21 cellular contexts compared by ENCODE assay signal in the genomic region with DNA sequence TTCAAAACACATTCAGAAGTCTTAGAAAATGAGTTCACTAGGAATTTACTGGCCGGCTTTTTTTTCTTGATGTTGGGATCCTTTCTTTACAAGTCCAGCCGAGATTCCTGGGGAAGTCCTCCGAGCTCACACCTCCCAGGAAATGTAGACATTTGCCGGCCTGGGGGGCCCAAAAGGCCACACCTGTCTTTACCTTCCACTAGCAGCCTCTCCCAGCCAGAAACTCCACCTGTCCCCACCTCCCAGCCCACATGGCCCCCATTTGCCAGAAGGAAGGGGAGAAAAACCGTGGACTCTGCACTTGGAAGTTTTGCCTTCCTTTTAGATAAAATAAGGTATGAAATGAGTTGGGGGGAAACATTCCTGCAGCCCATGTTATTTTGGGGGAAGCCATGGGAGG. TPM values are rescaled to one million over a fixed set of nuclear protein-coding genes. Genes with fewer than 3 reads are reported as not detected.
A peak's percentile ranks its signal among the peaks of the same experiment; 100 is the strongest.
DNase-seq lines count a peak whose midpoint lies in the region; ATAC-seq and TF ChIP-seq lines count a peak whose summit lies in the region.
"Had no signal": no experiment of that assay in that cellular context is flagged by ENCODE, and none has a peak within 500 bp of the region (broad histone marks: within the 10 kb centered on the region; RNA-seq: fewer than 3 reads in every experiment).

No MANE protein-coding gene starts in this region.

- H3K27me3 ChIP-seq in Caco-2 (replicated peaks; ENCODE audit: control insufficient read depth, insufficient read depth, low read length) (no peaks in the 10 kb centered on the region), endodermal cell (ENCODE audit: control insufficient read depth, insufficient read depth, low read length, poor library complexity, severe bottlenecking) (peaks cover 15% of the 10 kb centered on the region), neuronal stem cell (ENCODE audit: control insufficient read depth in 3 of 3, insufficient read depth in 3 of 3, low read depth in 1 of 3, low read length in 3 of 3) (peaks cover 0 to 4% (median 0%) of the 10 kb centered on the region in 3 experiments), heart left ventricle (peaks cover 0 to 65% (median 11%) of the 10 kb centered on the region in 9 donors)
- H3K27me3 ChIP-seq: BLaER1 treated with 17β-estradiol and CSF1 and Interleukin-3, amounts not matched to agents 10 nM and 100 nM had no signal

- no peak overlapping the region for H2BK5ac ChIP-seq in neuronal stem cell (ENCODE audit: low read length)

- CTCF ChIA-PET in Caco-2 (lab: Charles Lee): no interaction called here

- H3K27ac Mint-ChIP-seq in Caco-2 (ENCODE audit: unreplicated experiment) (peak overlapping the region; percentile 36), endodermal cell (no peak overlapping the region)
- H3K27ac Mint-ChIP-seq: CD4-positive, alpha-beta memory T cell had no signal

- H3K4me3 ChIP-seq in Caco-2 (ENCODE audit: low read depth, low read length): no peak overlapping the region
- no peak overlapping the region for H3K4me3 ChIP-seq in endodermal cell (ENCODE audit: low read length)
- H3K4me3 ChIP-seq in neuronal stem cell (ENCODE audit: low read length in 2 of 2): no peak overlapping the region
- no peak overlapping the region for H3K4me3 ChIP-seq in heart left ventricle
- H3K4me3 ChIP-seq: A549; BLaER1 treated with 17β-estradiol and CSF1 and Interleukin-3, amounts not matched to agents 10 nM and 100 nM; GM23248 had no signal

- H3K23ac ChIP-seq in neuronal stem cell (ENCODE audit: low read depth, low read length, poor library complexity): no peak overlapping the region

- TF ChIP-seq CTCF in Caco-2 (IDR thresholded peaks at IDR 0.05; ENCODE audit: insufficient read depth in 1 of 2, low read depth in 1 of 2, low read length in 1 of 2, severe bottlenecking in 1 of 2, unreplicated experiment in 1 of 2) (no peak), endodermal cell (conservative IDR thresholded peaks at IDR 0.05) (no peak), heart left ventricle (IDR thresholded peaks at IDR 0.05) (no peak)

- H3K36me3 Mint-ChIP-seq in Caco-2 (ENCODE audit: insufficient read depth, unreplicated experiment): no peaks in the 10 kb centered on the region
- no peaks in the 10 kb centered on the region for H3K36me3 Mint-ChIP-seq in endodermal cell (ENCODE audit: low read depth)
- H3K36me3 Mint-ChIP-seq: CD4-positive, alpha-beta memory T cell had no signal

- intact Hi-C loops in Caco-2 (cut with micrococcal nuclease; ENCODE audit: unreplicated experiment) (no loop called here), heart left ventricle (cut with DNase I) (no loop called here)

- no peak overlapping the region for H2AFZ ChIP-seq in neuronal stem cell (ENCODE audit: low read length)
- H2AFZ ChIP-seq: GM23248 had no signal

- ATAC-seq in heart left ventricle: no peak
- ATAC-seq: A549, HCT116 had no signal

- H3K4me1 Mint-ChIP-seq in Caco-2 (ENCODE audit: low read depth, unreplicated experiment) (peaks cover 31% of the 10 kb centered on the region), endodermal cell (peaks cover 4% of the 10 kb centered on the region)
- H3K4me1 Mint-ChIP-seq: CD4-positive, alpha-beta memory T cell had no signal

- DNase-seq in Caco-2: no peak
- DNase-seq in NCI-H69 (lab: John Stamatoyannopoulos, UW): peak; percentile 41
- peak; percentile 11 for DNase-seq in endodermal cell
- no peak for DNase-seq in neuronal stem cell (ENCODE audit: low spot score)
- no peak for DNase-seq in superior temporal gyrus (ENCODE audit: extremely low spot score)
- DNase-seq in NCI-H2171 treated with DMSO at 0.1 percent for 48 hours (lab: John Stamatoyannopoulos, UW): no peak
- no peak for DNase-seq in heart left ventricle
- DNase-seq: 8988T; ACHN; AML-193; BE2C; CD4-positive, alpha-beta memory T cell; COR-L47; DMS153; DND-41; GM23248; H7 had no signal

- WGBS in endodermal cell (ENCODE audit: insufficient coverage in 1 of 2, insufficient read length in 1 of 2), 2 experiments: 87 to 100% methylated on average over 2 to 5 of the region's 5 CpGs
- no CpG with 5 or more reads among the region's 5 CpGs for WGBS in neuronal stem cell (ENCODE audit: extremely low coverage in 2 of 2, insufficient read length in 2 of 2, insufficient replicate concordance in 1 of 2), 2 donors
- WGBS in heart left ventricle, 4 donors: 61 to 65% (median 63%) methylated on average over 5 of the region's 5 CpGs

- TF ChIP-seq POLR2A in heart left ventricle (IDR thresholded peaks at IDR 0.05): no peak

- H3K4me2 ChIP-seq in neuronal stem cell (ENCODE audit: insufficient read depth, low read length, poor library complexity, severe bottlenecking): no peak overlapping the region
- H3K4me2 ChIP-seq: A549; BLaER1 treated with 17β-estradiol and CSF1 and Interleukin-3, amounts not matched to agents 10 nM and 100 nM had no signal

- H3K4me3 Mint-ChIP-seq in Caco-2 (ENCODE audit: unreplicated experiment) (no peak overlapping the region), endodermal cell (no peak overlapping the region)
- H3K4me3 Mint-ChIP-seq: CD4-positive, alpha-beta memory T cell had no signal

- no peak overlapping the region for H4K8ac ChIP-seq in neuronal stem cell (ENCODE audit: low read depth, low read length)

- H3K4me1 ChIP-seq in Caco-2: peaks cover 49% of the 10 kb centered on the region
- H3K4me1 ChIP-seq in endodermal cell (ENCODE audit: control insufficient read depth, insufficient read depth, low read length): no peaks in the 10 kb centered on the region
- peaks cover 0 to 5% of the 10 kb centered on the region in 2 donors for H3K4me1 ChIP-seq in neuronal stem cell (ENCODE audit: control insufficient read depth in 2 of 2, insufficient read depth in 1 of 2, low read depth in 1 of 2, low read length in 2 of 2)
- H3K4me1 ChIP-seq in heart left ventricle: no peaks in the 10 kb centered on the region
- H3K4me1 ChIP-seq: A549; BE2C; BLaER1 treated with 17β-estradiol and CSF1 and Interleukin-3, amounts not matched to agents 10 nM and 100 nM had no signal

- no peak overlapping the region for H2BK12ac ChIP-seq in neuronal stem cell (ENCODE audit: low read length)

- POLR2A ChIA-PET in Caco-2 (lab: Charles Lee): no interaction called here

- peak overlapping the region; percentile 14 for H2BK120ac ChIP-seq in neuronal stem cell (ENCODE audit: low read depth, low read length)

- no peak overlapping the region for H2AK5ac ChIP-seq in neuronal stem cell (ENCODE audit: low read depth, low read length)

- H3K4ac ChIP-seq in neuronal stem cell (ENCODE audit: low read length): no peak overlapping the region

- H3K14ac ChIP-seq in neuronal stem cell (ENCODE audit: low read length): no peak overlapping the region

- no peaks in the 10 kb centered on the region for H3K79me1 ChIP-seq in neuronal stem cell (ENCODE audit: low read depth, low read length)

- H3K9ac ChIP-seq in endodermal cell (ENCODE audit: extremely low read depth, low read length, poor library complexity, severe bottlenecking) (no peak overlapping the region), neuronal stem cell (ENCODE audit: low read depth, low read length, poor library complexity) (no peak overlapping the region)
- H3K9ac ChIP-seq: BLaER1 treated with 17β-estradiol and CSF1 and Interleukin-3, amounts not matched to agents 10 nM and 100 nM; GM23248 had no signal

- H3K27ac ChIP-seq in endodermal cell (ENCODE audit: low read depth, low read length): no peak overlapping the region
- no peak overlapping the region for H3K27ac ChIP-seq in neuronal stem cell (replicated peaks; ENCODE audit: low read length)
- H3K27ac ChIP-seq in heart left ventricle: no peak overlapping the region
- H3K27ac ChIP-seq: A549; BLaER1 treated with 17β-estradiol and CSF1 and Interleukin-3, amounts not matched to agents 10 nM and 100 nM; GM23248 had no signal

- H3K9me3 ChIP-seq in Caco-2 (no peaks in the 10 kb centered on the region), endodermal cell (ENCODE audit: control insufficient read depth, low read length) (no peaks in the 10 kb centered on the region), neuronal stem cell (replicated peaks in 1 of 2; ENCODE audit: control insufficient read depth in 2 of 2, insufficient read depth in 1 of 2, low read depth in 1 of 2, low read length in 2 of 2) (peaks cover 0 to 1% of the 10 kb centered on the region in 2 donors), heart left ventricle (no peaks in the 10 kb centered on the region)
- H3K9me3 ChIP-seq: A549; BE2C; BLaER1 treated with 17β-estradiol and CSF1 and Interleukin-3, amounts not matched to agents 10 nM and 100 nM had no signal

- no peak overlapping the region for H2BK15ac ChIP-seq in neuronal stem cell (ENCODE audit: low read length)

- H4K91ac ChIP-seq in neuronal stem cell (ENCODE audit: low read depth, low read length, poor library complexity): no peak overlapping the region

- H3K9me3 Mint-ChIP-seq in Caco-2 (ENCODE audit: unreplicated experiment): peaks cover 7% of the 10 kb centered on the region
- no peaks in the 10 kb centered on the region for H3K9me3 Mint-ChIP-seq in endodermal cell

- BruUV-seq in Caco-2 (replicated peaks; lab: Mats Ljungman, UMichigan): no TSS peak

- H3K36me3 ChIP-seq in Caco-2 (ENCODE audit: control insufficient read depth, insufficient read depth, low read length) (no peaks in the 10 kb centered on the region), endodermal cell (ENCODE audit: control insufficient read depth, insufficient read depth, low read length) (no peaks in the 10 kb centered on the region), neuronal stem cell (replicated peaks in 1 of 2; ENCODE audit: control insufficient read depth in 2 of 2, insufficient read depth in 2 of 2, low read length in 2 of 2) (no peaks in the 10 kb centered on the region), heart left ventricle (no peaks in the 10 kb centered on the region)
- H3K36me3 ChIP-seq: BE2C; BLaER1 treated with 17β-estradiol and CSF1 and Interleukin-3, amounts not matched to agents 10 nM and 100 nM had no signal

- H3K27me3 Mint-ChIP-seq in Caco-2 (ENCODE audit: insufficient read depth, unreplicated experiment) (no peaks in the 10 kb centered on the region), endodermal cell (ENCODE audit: insufficient read depth) (peaks cover 41% of the 10 kb centered on the region)

- H3K18ac ChIP-seq in neuronal stem cell (ENCODE audit: low read length): no peak overlapping the region

RNA-seq across cellular contexts. Expression of a gene that starts 27.6 kb away (rescaled TPM):
- total RNA-seq in Caco-2 (2022): 4.7 and 4.9 TPM in 2 replicates
- under 1 TPM in 1 of 2 donors, not detected in 1; 0.18 TPM for total RNA-seq in endodermal cell
- 3.8 TPM for polyA plus RNA-seq in endodermal cell (2013, experiment 1 of 2)
- 4.6 TPM for polyA plus RNA-seq in endodermal cell (2013, experiment 2 of 2)
- polyA plus RNA-seq in neuronal stem cell (2013, experiment 1 of 2): 14.9 TPM
- polyA plus RNA-seq in neuronal stem cell (2013, experiment 2 of 2): 14.7 TPM
- under 1 TPM in 5 of 9 donors, not detected in 4; 0.13 to 0.54 (median 0.35) TPM for total RNA-seq in heart left ventricle
- polyA plus RNA-seq in heart left ventricle: under 1 TPM; 0.06 to 0.19 TPM
- total RNA-seq: CD4-positive, alpha-beta memory T cell; H1; H7 had no signal
- polyA plus RNA-seq: A549; CD4-positive, alpha-beta memory T cell; H1 had no signal

Comparison
In these comparisons a context has a peak if more than half of its experiments do, and no peak if none do; other contexts are left out.
1. DNase-seq: peak in NCI-H69 (single experiment) and endodermal cell (single experiment); none in Caco-2 (0 of 2), neuronal stem cell (single experiment), superior temporal gyrus (single experiment), NCI-H2171 treated with DMSO at 0.1 percent for 48 hours (single experiment) and heart left ventricle (0 of 5).